ENCODE assay signal across 7 cellular contexts in genomic region chr21:41419921-41420862, GRCh38. TPM values are rescaled to one million over a fixed set of nuclear protein-coding genes. Genes with fewer than 3 reads are reported as not detected.
DNase-seq lines count a peak whose midpoint lies in the region; ATAC-seq and TF ChIP-seq lines count a peak whose summit lies in the region.

No MANE protein-coding gene starts in this region.

- H3K27me3 ChIP-seq in effector memory CD4-positive, alpha-beta T cell (replicated peaks; ENCODE audit: control insufficient read depth, insufficient read depth, low read length, poor library complexity, severe bottlenecking) = no peaks in the 10 kb centered on the region
- H3K27me3 ChIP-seq in lung (ENCODE audit: control insufficient read depth, insufficient read depth) = no peaks in the 10 kb centered on the region

- peak overlapping the region; percentile 67 for H3K27ac ChIP-seq in effector memory CD4-positive, alpha-beta T cell (ENCODE audit: insufficient read depth, low read length, poor library complexity, severe bottlenecking)
- peak overlapping the region; percentile 61 to 97 for H3K27ac ChIP-seq in lung (ENCODE audit: low read depth in 1 of 2, low read length in 1 of 2)

- H3K9me3 Mint-ChIP-seq in activated CD8-positive, alpha-beta T cell treated with anti-CD3 and anti-CD28 coated beads, Interleukin-2, amount 10 ng/mL, durations not matched to agents 7 days and 5 days (ENCODE audit: insufficient read depth) = peaks cover 5% of the 10 kb centered on the region

- peaks cover 11% of the 10 kb centered on the region for H3K4me1 ChIP-seq in effector memory CD4-positive, alpha-beta T cell (ENCODE audit: control insufficient read depth, insufficient read depth, low read length, poor library complexity, severe bottlenecking)
- peaks cover 0 to 5% of the 10 kb centered on the region in 2 donors for H3K4me1 ChIP-seq in lung (ENCODE audit: control insufficient read depth in 2 of 2, insufficient read depth in 2 of 2, low read length in 2 of 2)

- H3K36me3 Mint-ChIP-seq in activated CD8-positive, alpha-beta T cell treated with anti-CD3 and anti-CD28 coated beads, Interleukin-2, amount 10 ng/mL, durations not matched to agents 7 days and 5 days (ENCODE audit: low read depth) = peaks cover 40% of the 10 kb centered on the region

- DNase-seq in NCI-H510A (lab: John Stamatoyannopoulos, UW) (peak; percentile 56), lung (ENCODE audit: low spot score) (peak; percentile 86)
- peak; percentile 77 for DNase-seq in activated CD8-positive, alpha-beta T cell treated with anti-CD3 and anti-CD28 coated beads, Interleukin-2, amount 10 ng/mL, durations not matched to agents 7 days and 5 days
- DNase-seq in effector memory CD4-positive, alpha-beta T cell = peak; percentile 15 to 38 (median 19)
- DNase-seq in stimulated activated CD8-positive, alpha-beta memory T cell treated with anti-CD3 and anti-CD28 coated beads, Interleukin-12 subunit alpha, Interleukin-12 subunit beta, amount 100 ng/mL, for 1 hour (ENCODE audit: low read depth) = peak; percentile 52

- H3K4me3 Mint-ChIP-seq in activated CD8-positive, alpha-beta T cell treated with anti-CD3 and anti-CD28 coated beads, Interleukin-2, amount 10 ng/mL, durations not matched to agents 7 days and 5 days = peak overlapping the region; percentile 86

- no peak for TF ChIP-seq CTCF in lung (IDR thresholded peaks at IDR 0.05; ENCODE audit: control extremely low read depth, extremely low read depth)

- peak overlapping the region; percentile 83 for H3K4me3 ChIP-seq in effector memory CD4-positive, alpha-beta T cell (ENCODE audit: insufficient read depth, low read depth, low read length, poor library complexity, severe bottlenecking)
- H3K4me3 ChIP-seq in lung = peak overlapping the region; percentile 66

- CTCF ChIA-PET in activated CD8-positive, alpha-beta T cell treated with anti-CD3 and anti-CD28 coated beads, Interleukin-2, amount 10 ng/mL, durations not matched to agents 7 days and 5 days (lab: Charles Lee) = interaction anchor here (0.7 to 1.0 kb wide), 2 partner anchors 10 to 51 kb away, joined by 3 read pairs; no protein-coding TSS in a partner anchor

- peaks cover 71% of the 10 kb centered on the region for H3K4me1 Mint-ChIP-seq in activated CD8-positive, alpha-beta T cell treated with anti-CD3 and anti-CD28 coated beads, Interleukin-2, amount 10 ng/mL, durations not matched to agents 7 days and 5 days (ENCODE audit: low read depth)

- peaks cover 4% of the 10 kb centered on the region for H3K27me3 Mint-ChIP-seq in activated CD8-positive, alpha-beta T cell treated with anti-CD3 and anti-CD28 coated beads, Interleukin-2, amount 10 ng/mL, durations not matched to agents 7 days and 5 days (ENCODE audit: low read depth)

- peak overlapping the region; percentile 100 for H3K27ac Mint-ChIP-seq in activated CD8-positive, alpha-beta T cell treated with anti-CD3 and anti-CD28 coated beads, Interleukin-2, amount 10 ng/mL, durations not matched to agents 7 days and 5 days

- POLR2A ChIA-PET in activated CD8-positive, alpha-beta T cell treated with anti-CD3 and anti-CD28 coated beads, Interleukin-2, amount 10 ng/mL, durations not matched to agents 7 days and 5 days (lab: Charles Lee) = interaction anchor here (2.2 to 3.1 kb wide), 2 partner anchors 51 to 58 kb away, joined by 12 to 25 read pairs; partner anchors contain the start of gene MX2

- ATAC-seq in GM18502 (IDR thresholded peaks at IDR 0.05; ENCODE audit: poor library complexity, unreplicated experiment) (peak; percentile 82), HG03064 (IDR thresholded peaks at IDR 0.05; ENCODE audit: low read depth, unreplicated experiment) (peak; percentile 78), lung (ENCODE audit: insufficient read depth, low FRiP score) (peak; percentile 86)
- peak; percentile 83 for ATAC-seq in activated CD8-positive, alpha-beta T cell treated with anti-CD3 and anti-CD28 coated beads, Interleukin-2, amount 10 ng/mL, durations not matched to agents 7 days and 5 days

- 4 to 6% methylated on average over 53 to 54 of the region's 54 CpGs for WGBS in lung, 2 donors

- H3K36me3 ChIP-seq in effector memory CD4-positive, alpha-beta T cell (ENCODE audit: control insufficient read depth, insufficient read depth, low read length) = no peaks in the 10 kb centered on the region
- no peaks in the 10 kb centered on the region for H3K36me3 ChIP-seq in lung (ENCODE audit: control insufficient read depth in 2 of 2, insufficient read depth in 2 of 2, low read length in 2 of 2)

- H3K9me3 ChIP-seq in effector memory CD4-positive, alpha-beta T cell (ENCODE audit: control insufficient read depth, low read length) = no peaks in the 10 kb centered on the region
- no peaks in the 10 kb centered on the region for H3K9me3 ChIP-seq in lung (ENCODE audit: control insufficient read depth in 2 of 2, insufficient read depth in 1 of 2, low read length in 1 of 2)

RNA-seq across cellular contexts. Expression of gene MX1, which starts 5.8 kb away (rescaled TPM):
- 100 to 1,000 TPM; 563 to 584 TPM for total RNA-seq in activated CD8-positive, alpha-beta T cell treated with anti-CD3 and anti-CD28 coated beads, Interleukin-2, amount 10 ng/mL, durations not matched to agents 7 days and 5 days
- total RNA-seq in lung = 10 to 100 TPM; 22.7 to 39.9 TPM
- polyA plus RNA-seq in lung = 10 to 100 TPM; 18.9 to 43.5 TPM

RNA-seq across cellular contexts. Expression of gene MX2, which starts 58.4 kb away (rescaled TPM):
- 10 to 100 TPM; 56.0 to 58.6 TPM for total RNA-seq in activated CD8-positive, alpha-beta T cell treated with anti-CD3 and anti-CD28 coated beads, Interleukin-2, amount 10 ng/mL, durations not matched to agents 7 days and 5 days
- 10 to 100 TPM in 1 of 2 donors, 1 to 10 TPM in 1; 5.9 to 12.8 TPM for total RNA-seq in lung
- 10 to 100 TPM in 1 of 2 donors, 1 to 10 TPM in 1; 4.2 to 33.4 TPM for polyA plus RNA-seq in lung

Comparison
In these comparisons a context has a peak if more than half of its experiments do, and no peak if none do; other contexts are left out.
1. Peak in every context shown above with its lines: DNase-seq, ATAC-seq, H3K4me3 ChIP-seq and H3K27ac ChIP-seq.
2. DNase-seq: peak in every context shown above with its lines; median percentile 86 in lung; 77 in activated CD8-positive, alpha-beta T cell treated with anti-CD3 and anti-CD28 coated beads, Interleukin-2, amount 10 ng/mL, durations not matched to agents 7 days and 5 days; 56 in NCI-H510A; 52 in stimulated activated CD8-positive, alpha-beta memory T cell treated with anti-CD3 and anti-CD28 coated beads, Interleukin-12 subunit alpha, Interleukin-12 subunit beta, amount 100 ng/mL, for 1 hour; 19 in effector memory CD4-positive, alpha-beta T cell.
3. RNA of gene MX1, which starts 5.8 kb away (total RNA-seq): 563 to 584 TPM in activated CD8-positive, alpha-beta T cell treated with anti-CD3 and anti-CD28 coated beads, Interleukin-2, amount 10 ng/mL, durations not matched to agents 7 days and 5 days; 22.7 to 39.9 TPM in lung; every median in the first group is over 10 times any median in the second.
4. RNA of gene MX2, which starts 58.4 kb away (total RNA-seq): 56.0 to 58.6 TPM in activated CD8-positive, alpha-beta T cell treated with anti-CD3 and anti-CD28 coated beads, Interleukin-2, amount 10 ng/mL, durations not matched to agents 7 days and 5 days; 5.9 to 12.8 TPM in lung; every median in the first group is over 4 times any median in the second.